Comparison of ENCODE assay signal across 1 cellular context in the genomic region with DNA sequence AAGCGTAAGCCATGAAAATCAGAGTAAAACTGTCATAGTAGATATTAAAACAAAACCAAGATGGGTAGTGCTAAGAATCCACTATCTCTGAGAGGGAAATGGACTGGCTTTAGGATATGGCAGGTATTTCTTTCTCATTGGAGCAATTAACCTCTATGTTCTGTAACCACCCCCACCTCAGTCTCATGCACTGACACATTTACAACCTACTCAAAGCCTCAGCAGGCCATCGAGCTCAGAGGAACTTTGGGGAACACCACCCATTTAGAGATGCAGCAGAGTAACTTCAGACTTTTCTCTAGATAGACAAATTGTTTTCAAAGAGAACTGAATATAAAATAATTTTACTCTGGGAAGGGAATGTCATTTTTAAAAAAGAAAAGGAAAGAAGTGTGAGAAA.
TF ChIP-seq lines count a peak whose summit lies in the region.

No MANE protein-coding gene starts in this region.

TF ChIP-seq in H1, 55 proteins besides CTCF, POLR2A, EP300 and RAD21:
- no peak for TF ChIP-seq CBX5 (IDR thresholded peaks at IDR 0.05; ENCODE audit: low read depth, low read length)
- no peak for TF ChIP-seq TAF1 (IDR thresholded peaks at IDR 0.05; ENCODE audit: low read depth, low read length)
- no peak for TF ChIP-seq SRF (IDR thresholded peaks at IDR 0.05; ENCODE audit: low read depth, low read length)
- no peak for TF ChIP-seq MAFK (IDR thresholded peaks at IDR 0.05; ENCODE audit: low read depth, low read length)
- no peak for TF ChIP-seq CEBPB (IDR thresholded peaks at IDR 0.05; ENCODE audit: low read depth, low read length)
- TF ChIP-seq EZH2 (IDR thresholded peaks at IDR 0.05; ENCODE audit: low read depth, low read length, severe bottlenecking): no peak
- no peak for TF ChIP-seq BRCA1 (IDR thresholded peaks at IDR 0.05; ENCODE audit: low read depth, low read length)
- TF ChIP-seq, protein P1, sequence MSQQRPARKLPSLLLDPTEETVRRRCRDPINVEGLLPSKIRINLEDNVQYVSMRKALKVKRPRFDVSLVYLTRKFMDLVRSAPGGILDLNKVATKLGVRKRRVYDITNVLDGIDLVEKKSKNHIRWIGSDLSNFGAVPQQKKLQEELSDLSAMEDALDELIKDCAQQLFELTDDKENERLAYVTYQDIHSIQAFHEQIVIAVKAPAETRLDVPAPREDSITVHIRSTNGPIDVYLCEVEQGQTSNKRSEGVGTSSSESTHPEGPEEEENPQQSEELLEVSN (IDR thresholded peaks at IDR 0.05): no peak
- TF ChIP-seq SP1 (IDR thresholded peaks at IDR 0.05; ENCODE audit: low read depth, low read length): no peak
- no peak for TF ChIP-seq CREB1 (IDR thresholded peaks at IDR 0.05)
- TF ChIP-seq ASH2L (IDR thresholded peaks at IDR 0.05; ENCODE audit: low read length): no peak
- TF ChIP-seq POLR2AphosphoS5 (IDR thresholded peaks at IDR 0.05; ENCODE audit: low read depth, low read length): no peak
